ENCODE assay signal across 8 cellular contexts in genomic region chr12:69239286-69239921, GRCh38. TPM values are rescaled to one million over a fixed set of nuclear protein-coding genes. Genes with fewer than 3 reads are reported as not detected.
A peak's percentile ranks its signal among the peaks of the same experiment; 100 is the strongest.
DNase-seq lines count a peak whose midpoint lies in the region; ATAC-seq, FAIRE-seq and TF ChIP-seq lines count a peak whose summit lies in the region.

Gene CPSF6, plus strand, starts transcription at chr12:69239569. Its CDS starts 78 bp downstream, at chr12:69239647.

- H3K4me1 ChIP-seq in right atrium auricular region, result peaks cover 0 to 39% of the 10 kb centered on the region in 2 donors

- H3K36me3 ChIP-seq in right atrium auricular region, result no peaks in the 10 kb centered on the region

- DNase-seq in GM18507 (ENCODE audit: extremely low spot score, insufficient read length, low read depth) (peak; percentile 85), NCI-H1930 (lab: John Stamatoyannopoulos, UW) (peak; percentile 92 to 93), anterior cingulate cortex (lab: John Stamatoyannopoulos, UW) (peak; percentile 48 to 97 (median 92)), right atrium auricular region (ENCODE audit: low spot score) (peak; percentile 93), pulmonary artery endothelial cell (ENCODE audit: low read depth, low spot score) (peak; percentile 65), urothelium cell line (ENCODE audit: low spot score) (peak; percentile 90)

- H3K27ac ChIP-seq in right atrium auricular region, result peak within 1 kb of the TSS; percentile 81 to 93

- ATAC-seq in HG02973 (IDR thresholded peaks at IDR 0.05; ENCODE audit: unreplicated experiment), result peak; percentile 93

- no peaks in the 10 kb centered on the region for H3K27me3 ChIP-seq in right atrium auricular region

- intact Hi-C loops in T-helper 2 cell treated with Interferon-gamma antibody and Interleukin-4, amounts not matched to agents 100 ng/mL and 5 ng/mL, for 36 hours (cut with micrococcal nuclease), result loop anchor here (1.0 to 2.0 kb wide), 5 partner anchors 82 to 1971 kb away; partner anchors contain the start of genes CAND1, CCT2 and RAB3IP

- TF ChIP-seq CTCF in right atrium auricular region (IDR thresholded peaks at IDR 0.05), result no peak

- H3K4me3 ChIP-seq in right atrium auricular region, result peak within 1 kb of the TSS; percentile 72 to 76

- FAIRE-seq in GM18507 (lab: Jason Lieb, UNC), result peak; percentile 89
- no peak for FAIRE-seq in urothelium cell line (lab: Jason Lieb, UNC)

- no peaks in the 10 kb centered on the region for H3K9me3 ChIP-seq in right atrium auricular region

RNA-seq across cellular contexts. Expression of gene CPSF6, which starts in this region (rescaled TPM):
- 101 TPM in 2 replicates for total RNA-seq in T-helper 2 cell treated with Interferon-gamma antibody and Interleukin-4, amounts not matched to agents 100 ng/mL and 5 ng/mL, for 36 hours
- total RNA-seq in right atrium auricular region (10 to 100 TPM; 15.6 to 21.0 TPM), pulmonary artery endothelial cell (41.7 and 44.2 TPM in 2 replicates)

Comparison
In these comparisons a context has a peak if more than half of its experiments do, and no peak if none do; other contexts are left out.
1. Peak in every context shown above with its lines: DNase-seq, ATAC-seq, H3K4me3 ChIP-seq and H3K27ac ChIP-seq.